In the genomic region with DNA sequence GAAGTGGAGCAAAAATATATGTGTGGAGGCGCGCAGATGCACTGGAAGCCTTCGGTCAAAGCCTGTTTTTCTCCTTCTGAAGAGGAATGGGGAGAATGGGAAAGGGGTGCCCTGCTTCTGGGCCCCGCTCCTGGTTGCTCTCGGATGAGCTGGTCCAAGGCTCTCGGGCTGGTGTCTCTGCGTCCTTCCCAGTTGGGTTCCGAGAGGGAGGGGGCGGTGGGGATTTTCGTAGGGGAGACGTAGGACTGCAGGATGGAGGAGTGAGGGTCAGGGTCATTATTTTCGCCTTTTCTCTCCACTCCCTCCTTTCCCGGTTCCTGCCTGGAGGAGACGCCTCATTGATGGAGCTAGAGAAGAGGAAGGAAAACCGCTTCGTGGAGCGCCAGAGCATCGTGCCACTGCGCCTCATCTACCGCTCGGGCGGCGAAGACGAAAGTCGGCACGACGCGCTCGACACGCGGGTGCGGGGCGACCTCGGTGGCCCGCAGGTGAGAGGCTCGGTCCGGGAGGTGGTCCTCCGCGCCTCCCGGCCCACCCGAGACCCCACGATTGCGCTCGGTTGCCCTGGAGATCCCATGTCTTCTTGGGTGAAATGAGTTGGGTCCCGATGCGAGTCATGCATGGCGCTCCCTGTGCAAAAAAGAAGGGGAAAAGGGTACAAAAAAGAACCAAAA, we compare ENCODE assay signal across 8 cellular contexts. TPM values are rescaled to one million over a fixed set of nuclear protein-coding genes. Genes with fewer than 3 reads are reported as not detected.
DNase-seq lines count a peak whose midpoint lies in the region; ATAC-seq, FAIRE-seq and TF ChIP-seq lines count a peak whose summit lies in the region.

No MANE protein-coding gene starts in this region.

- no peak for FAIRE-seq in astrocyte (lab: Jason Lieb, UNC)

- peak overlapping the region; percentile 96 for H2AFZ ChIP-seq in astrocyte (ENCODE audit: low read depth, low read length)

- H3K27me3 ChIP-seq in astrocyte (ENCODE audit: insufficient read depth, low read length) (peaks cover 7% of the 10 kb centered on the region), iPS DF 6.9 (ENCODE audit: control insufficient read depth, insufficient read depth, low read length) (no peaks in the 10 kb centered on the region)

- H3K36me3 Mint-ChIP-seq in astrocyte (ENCODE audit: low read depth, unreplicated experiment): peaks cover 2% of the 10 kb centered on the region

- H3K9ac ChIP-seq in astrocyte (ENCODE audit: low read length): peak overlapping the region; percentile 39

- no peaks in the 10 kb centered on the region for H3K79me2 ChIP-seq in astrocyte (ENCODE audit: insufficient read depth, low read length)

- peak overlapping the region; percentile 97 for H3K4me2 ChIP-seq in astrocyte (ENCODE audit: low read length)

- no CpG with 5 or more reads among the region's 47 CpGs for WGBS in iPS DF 6.9 (ENCODE audit: insufficient coverage, insufficient read length)

- no peak overlapping the region for H3K27ac Mint-ChIP-seq in astrocyte (ENCODE audit: unreplicated experiment)

- peak; percentile 66 for DNase-seq in D341Med (ENCODE audit: low spot score)
- peak; percentile 77 to 87 for DNase-seq in NCI-H526 (lab: John Stamatoyannopoulos, UW)
- peak; percentile 10 for DNase-seq in astrocyte (ENCODE audit: low read depth)
- no peak for DNase-seq in iPS DF 6.9 (ENCODE audit: low read depth, low spot score)
- DNase-seq in sciatic nerve (ENCODE audit: low spot score): no peak
- DNase-seq in OCI-M1 (lab: John Stamatoyannopoulos, UW): no peak

- H3K27me3 Mint-ChIP-seq in astrocyte (ENCODE audit: low read depth, unreplicated experiment): peaks cover 7% of the 10 kb centered on the region

- ATAC-seq in GM21717 (IDR thresholded peaks at IDR 0.05; ENCODE audit: unreplicated experiment) (peak; percentile 7), sciatic nerve (peak; percentile 30), HG03045 (IDR thresholded peaks at IDR 0.05; ENCODE audit: unreplicated experiment) (no peak)

- no peak for TF ChIP-seq CTCF in astrocyte (IDR thresholded peaks at IDR 0.05; ENCODE audit: insufficient read depth, low read depth, low read length)

- H3K27ac ChIP-seq in astrocyte (ENCODE audit: low read depth, low read length) (no peak overlapping the region), iPS DF 6.9 (ENCODE audit: low read length) (no peak overlapping the region)

- no peaks in the 10 kb centered on the region for H4K20me1 ChIP-seq in astrocyte (ENCODE audit: insufficient read depth, low read length)

- H3K4me3 ChIP-seq in astrocyte (ENCODE audit: insufficient read depth, low read depth, low read length): peak overlapping the region; percentile 69
- H3K4me3 ChIP-seq in iPS DF 6.9 (ENCODE audit: low read length): peak overlapping the region; percentile 51; the same call in 1 of the 2 replicates

- H3K4me1 ChIP-seq in astrocyte (ENCODE audit: insufficient read depth, low read length): peaks cover 5% of the 10 kb centered on the region
- H3K4me1 ChIP-seq in iPS DF 6.9 (ENCODE audit: control insufficient read depth, insufficient read depth, low read length): no peaks in the 10 kb centered on the region

- H3K4me1 Mint-ChIP-seq in astrocyte (ENCODE audit: low read depth, unreplicated experiment): no peaks in the 10 kb centered on the region

- intact Hi-C loops in sciatic nerve (cut with DNase I): no loop called here

- H3K9me3 ChIP-seq in astrocyte (ENCODE audit: insufficient read depth, low read depth, low read length): no peaks in the 10 kb centered on the region
- no peaks in the 10 kb centered on the region for H3K9me3 ChIP-seq in iPS DF 6.9 (ENCODE audit: control insufficient read depth, insufficient read depth, low read length)

- H3K9me3 Mint-ChIP-seq in astrocyte (ENCODE audit: unreplicated experiment): no peaks in the 10 kb centered on the region

- H3K4me3 Mint-ChIP-seq in astrocyte (ENCODE audit: unreplicated experiment): peak overlapping the region; percentile 91

- H3K36me3 ChIP-seq in astrocyte (ENCODE audit: insufficient read depth, low read length) (no peaks in the 10 kb centered on the region), iPS DF 6.9 (ENCODE audit: control insufficient read depth, insufficient read depth, low read length) (peaks cover 2% of the 10 kb centered on the region; the same call in 1 of the 2 replicates)

RNA-seq across cellular contexts. Expression of a gene that starts 0.8 kb away (rescaled TPM):
- total RNA-seq in astrocyte: 1.5 and 2.2 TPM in 2 replicates
- 8.5 TPM for total RNA-seq in sciatic nerve

RNA-seq across cellular contexts. Expression of a gene that starts 58.5 kb away (rescaled TPM):
- 9.4 and 13.0 TPM in 2 replicates for total RNA-seq in astrocyte
- total RNA-seq in sciatic nerve: 9.2 TPM

RNA-seq across cellular contexts. Expression of a gene that starts 58.7 kb away (rescaled TPM):
- 6.3 and 9.1 TPM in 2 replicates for total RNA-seq in astrocyte
- total RNA-seq in sciatic nerve: 29.9 TPM

Comparison
In these comparisons a context has a peak if more than half of its experiments do, and no peak if none do; other contexts are left out.
1. DNase-seq: peak in D341Med (single experiment), NCI-H526 (2 of 2) and astrocyte (single experiment); none in iPS DF 6.9 (single experiment), sciatic nerve (single experiment) and OCI-M1 (single experiment).